In genomic region chr5:34695275-34696032, GRCh38 we compare ENCODE assay signal across 11 cellular contexts. TPM values are rescaled to one million over a fixed set of nuclear protein-coding genes. Genes with fewer than 3 reads are reported as not detected.
A peak's percentile ranks its signal among the peaks of the same experiment; 100 is the strongest.
DNase-seq lines count a peak whose midpoint lies in the region; TF ChIP-seq lines count a peak whose summit lies in the region.
"Had no signal": no experiment of that assay in that cellular context is flagged by ENCODE, and none has a peak within 500 bp of the region (broad histone marks: within the 10 kb centered on the region; RNA-seq: fewer than 3 reads in every experiment).

No MANE protein-coding gene starts in this region.

- H3K4me3 ChIP-seq in fibroblast of lung (replicated peaks in 1 of 4; ENCODE audit: control extremely low read depth in 1 of 4, insufficient read depth in 1 of 4, low read depth in 3 of 4, low read length in 4 of 4) (peak overlapping the region in 2 of 4 experiments; percentile 23 to 27), stomach (peak overlapping the region in 1 of 4 donors; percentile 10)
- H3K4me3 ChIP-seq: lung had no signal

- no peaks in the 10 kb centered on the region for H3K9me3 Mint-ChIP-seq in activated CD4-positive, alpha-beta T cell treated with anti-CD3 and anti-CD28 coated beads, Interleukin-2, amount 10 ng/mL, durations not matched to agents 24 days and 14 days
- H3K9me3 Mint-ChIP-seq: activated T-helper 2 cell treated with anti-CD3 and anti-CD28 coated beads, Interferon-gamma antibody, Interleukin-2, Interleukin-4, amounts not matched to agents 10 μg/mL and 5 μg/mL and 100 μg/mL, durations not matched to agents 14 hours and 24 hours and 36 hours had no signal

- no peaks in the 10 kb centered on the region for H3K27me3 ChIP-seq in fibroblast of lung (ENCODE audit: control insufficient read depth, insufficient read depth, low read length)
- no peaks in the 10 kb centered on the region for H3K27me3 ChIP-seq in stomach

- peaks cover 86% of the 10 kb centered on the region for H3K79me2 ChIP-seq in fibroblast of lung (ENCODE audit: control insufficient read depth, insufficient read depth, low read length)

- H3K4me2 ChIP-seq in fibroblast of lung (ENCODE audit: extremely low read depth, insufficient read depth, low read length), result peak overlapping the region; percentile 9

- H3K4me1 Mint-ChIP-seq in activated CD4-positive, alpha-beta T cell treated with anti-CD3 and anti-CD28 coated beads, Interleukin-2, amount 10 ng/mL, durations not matched to agents 24 days and 14 days, result peaks cover 2% of the 10 kb centered on the region

- WGBS in stomach, 5 donors, result 52 to 93% (median 75%) methylated on average over 1 of the region's 1 CpG

- TF ChIP-seq CTCF in fibroblast of lung (conservative IDR thresholded peaks at IDR 0.05 in 1 of 2, IDR thresholded peaks at IDR 0.05 in 1 of 2; ENCODE audit: low read depth in 1 of 2, low read length in 2 of 2) (no peak), stomach (IDR thresholded peaks at IDR 0.05) (no peak)

- H4K20me1 ChIP-seq in fibroblast of lung (ENCODE audit: control insufficient read depth, extremely low read depth, insufficient read depth, low read length), result no peaks in the 10 kb centered on the region

- in situ Hi-C loops in KBM-7 (cut with MboI; ENCODE audit: low pct_unique_long_range_greater_than_20kb, low sequenced_read_pairs), result no loop called here

- intact Hi-C loops in activated CD4-positive, alpha-beta T cell treated with anti-CD3 and anti-CD28 coated beads, Interleukin-2, amount 10 ng/mL, durations not matched to agents 24 days and 14 days (cut with micrococcal nuclease), result no loop called here
- intact Hi-C loops in stomach (cut with DNase I; ENCODE audit: low total_unique reads), result no loop called here

- TF ChIP-seq EP300 in stomach (IDR thresholded peaks at IDR 0.05), result no peak

- TF ChIP-seq POLR2A in stomach (IDR thresholded peaks at IDR 0.05), result no peak

- H3K9ac ChIP-seq in fibroblast of lung (ENCODE audit: insufficient read depth, low read length), result no peak overlapping the region

- no peak overlapping the region for H3K4me3 Mint-ChIP-seq in activated CD4-positive, alpha-beta T cell treated with anti-CD3 and anti-CD28 coated beads, Interleukin-2, amount 10 ng/mL, durations not matched to agents 24 days and 14 days

- DNase-seq in activated CD4-positive, alpha-beta T cell treated with anti-CD3 and anti-CD28 coated beads, Interleukin-2, amount 10 ng/mL, durations not matched to agents 24 days and 14 days, result peak; percentile 58
- no peak for DNase-seq in activated CD4-positive, alpha-beta T cell treated with anti-CD3 and anti-CD28 coated beads for 1 hour
- peak; percentile 38 for DNase-seq in KBM-7
- no peak for DNase-seq in fibroblast of lung (ENCODE audit: low read depth in 2 of 2)
- DNase-seq in stomach, result no peak
- DNase-seq in T1000 (lab: John Stamatoyannopoulos, UW), result no peak
- no peak for DNase-seq in HT-29 (ENCODE audit: low spot score)
- DNase-seq in LoVo (ENCODE audit: low spot score), result no peak
- DNase-seq: NCI-H1694 had no signal

- no peaks in the 10 kb centered on the region for H3K36me3 Mint-ChIP-seq in activated CD4-positive, alpha-beta T cell treated with anti-CD3 and anti-CD28 coated beads, Interleukin-2, amount 10 ng/mL, durations not matched to agents 24 days and 14 days (ENCODE audit: low read depth)

- peak overlapping the region; percentile 50 for H3K27ac ChIP-seq in fibroblast of lung (ENCODE audit: insufficient read depth, low read length)
- H3K27ac ChIP-seq in stomach, result peak overlapping the region in 3 of 5 donors; percentile 1 to 73 (median 40)

- H3K27ac Mint-ChIP-seq in activated CD4-positive, alpha-beta T cell treated with anti-CD3 and anti-CD28 coated beads, Interleukin-2, amount 10 ng/mL, durations not matched to agents 24 days and 14 days, result no peak overlapping the region
- H3K27ac Mint-ChIP-seq: activated T-helper 2 cell treated with anti-CD3 and anti-CD28 coated beads, Interferon-gamma antibody, Interleukin-2, Interleukin-4, amounts not matched to agents 10 μg/mL and 5 μg/mL and 100 μg/mL, durations not matched to agents 14 hours and 24 hours and 36 hours had no signal

- no peaks in the 10 kb centered on the region for H3K27me3 Mint-ChIP-seq in activated CD4-positive, alpha-beta T cell treated with anti-CD3 and anti-CD28 coated beads, Interleukin-2, amount 10 ng/mL, durations not matched to agents 24 days and 14 days

- H3K36me3 ChIP-seq in fibroblast of lung (ENCODE audit: control insufficient read depth, insufficient read depth, low read length), result no peaks in the 10 kb centered on the region
- no peaks in the 10 kb centered on the region for H3K36me3 ChIP-seq in stomach

- H3K4me1 ChIP-seq in fibroblast of lung (ENCODE audit: control insufficient read depth, extremely low read depth, insufficient read depth, low read length) (peaks cover 5% of the 10 kb centered on the region), stomach (peaks cover 8 to 63% (median 36%) of the 10 kb centered on the region in 4 donors)

- H3K9me3 ChIP-seq in fibroblast of lung (ENCODE audit: control insufficient read depth, insufficient read depth, low read depth, low read length) (no peaks in the 10 kb centered on the region), stomach (no peaks in the 10 kb centered on the region)

- H2AFZ ChIP-seq in fibroblast of lung (ENCODE audit: low read length), result no peak overlapping the region

RNA-seq across cellular contexts. Expression of gene RAI14, which starts 39.3 kb away (rescaled TPM):
- 2.6 and 5.1 TPM in 2 replicates for total RNA-seq in activated CD4-positive, alpha-beta T cell treated with anti-CD3 and anti-CD28 coated beads, Interleukin-2, amount 10 ng/mL, durations not matched to agents 24 days and 14 days
- 82.7 and 125 TPM in 2 replicates for total RNA-seq in fibroblast of lung
- polyA plus RNA-seq in fibroblast of lung, result 98.7 and 128 TPM in 2 replicates
- polyA plus RNA-seq in fibroblast of lung (2012), result 98.4 and 101 TPM in 2 replicates
- polyA minus RNA-seq in fibroblast of lung (ENCODE audit: low replicate concordance), result 542 and 706 TPM in 2 replicates
- 10 to 100 TPM; 20.5 to 62.4 (median 41.4) TPM for total RNA-seq in stomach
- 10 to 100 TPM in 2 of 3 donors, 1 to 10 TPM in 1; 5.1 to 20.7 (median 18.8) TPM for polyA plus RNA-seq in stomach
- total RNA-seq in HT-29 (2014; rRNA removed; shearing (Covaris generic)), result 27.2 and 36.3 TPM in 2 replicates

Comparison
In these comparisons a context has a peak if more than half of its experiments do, and no peak if none do; other contexts are left out.
1. DNase-seq: peak in activated CD4-positive, alpha-beta T cell treated with anti-CD3 and anti-CD28 coated beads, Interleukin-2, amount 10 ng/mL, durations not matched to agents 24 days and 14 days (single experiment) and KBM-7 (single experiment); none in activated CD4-positive, alpha-beta T cell treated with anti-CD3 and anti-CD28 coated beads for 1 hour (single experiment), fibroblast of lung (0 of 2), stomach (single experiment), T1000 (single experiment), HT-29 (single experiment) and LoVo (single experiment).